11 cellular contexts compared by ENCODE assay signal in the genomic region with DNA sequence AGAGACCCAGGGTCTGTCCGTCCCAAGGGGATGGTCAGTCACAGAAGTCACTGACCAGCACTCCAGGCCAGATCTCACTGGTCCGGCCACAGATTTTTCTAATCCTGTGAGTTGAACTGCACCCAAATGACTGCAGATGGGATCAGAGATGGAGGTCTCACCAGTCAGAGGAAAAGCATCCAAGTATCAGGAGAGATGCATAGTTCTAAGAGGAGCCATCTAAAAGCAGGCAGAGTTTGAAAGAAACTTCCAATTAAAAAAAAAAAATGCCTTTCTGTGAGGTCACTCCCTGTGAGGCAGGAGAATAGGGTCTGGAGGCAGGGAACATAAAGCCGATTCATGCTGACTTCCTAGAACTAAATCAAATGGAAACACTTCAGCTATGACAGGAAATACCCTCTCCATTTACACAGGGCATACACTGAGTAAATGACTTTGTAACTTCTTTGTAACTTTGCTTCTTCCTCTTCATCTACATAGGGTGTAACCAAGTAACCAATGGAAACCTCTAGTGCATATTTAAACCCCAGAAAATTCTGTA.
DNase-seq lines count a peak whose midpoint lies in the region; ATAC-seq and TF ChIP-seq lines count a peak whose summit lies in the region.
"Had no signal": no experiment of that assay in that cellular context is flagged by ENCODE, and none has a peak within 500 bp of the region (broad histone marks: within the 10 kb centered on the region; RNA-seq: fewer than 3 reads in every experiment).

No MANE protein-coding gene starts in this region.

- peaks cover 10% of the 10 kb centered on the region for H3K4me1 ChIP-seq in endodermal cell (ENCODE audit: control insufficient read depth, insufficient read depth, low read length)
- peaks cover 19% of the 10 kb centered on the region for H3K4me1 ChIP-seq in neuron (ENCODE audit: insufficient read depth, low read length)

- H3K9me3 ChIP-seq in endodermal cell (ENCODE audit: control insufficient read depth, low read length) (peaks cover 8% of the 10 kb centered on the region), neuron (ENCODE audit: low read length) (no peaks in the 10 kb centered on the region)
- H3K9me3 ChIP-seq: lower lobe of right lung had no signal

- WGBS in endodermal cell (ENCODE audit: insufficient coverage in 1 of 2, insufficient read length in 1 of 2), 2 experiments, result 87 to 88% methylated on average over 3 of the region's 3 CpGs

- H3K36me3 ChIP-seq in endodermal cell (ENCODE audit: control insufficient read depth, insufficient read depth, low read length) (no peaks in the 10 kb centered on the region), neuron (ENCODE audit: insufficient read depth, low read length) (no peaks in the 10 kb centered on the region)
- H3K36me3 ChIP-seq: lower lobe of right lung had no signal

- peak overlapping the region; percentile 17 for H2AFZ ChIP-seq in neuron (ENCODE audit: low read depth, low read length)

- H3K9me3 Mint-ChIP-seq in endodermal cell, result peaks cover 1% of the 10 kb centered on the region
- no peaks in the 10 kb centered on the region for H3K9me3 Mint-ChIP-seq in activated T-helper 1 cell treated with anti-CD3 and anti-CD28 coated beads, Interleukin-12 subunit alpha, Interleukin-12 subunit beta, Interleukin-2, Interleukin-4 antibody, amounts not matched to agents 30 ng/mL and 10 ng/mL and 1 ng/mL, durations not matched to agents 14 hours and 24 hours and 36 hours
- H3K9me3 Mint-ChIP-seq: activated CD8-positive, alpha-beta T cell treated with anti-CD3 and anti-CD28 coated beads for 36 hours; dendritic cell treated with granulocyte-macrophage colony-stimulating factor and Interleukin-4, amounts not matched to agents 40 ng/mL and 50 ng/mL, for 4 days had no signal

- H3K4me3 ChIP-seq in endodermal cell (ENCODE audit: low read length), result peak overlapping the region; percentile 74
- H3K4me3 ChIP-seq in neuron (ENCODE audit: low read length), result no peak overlapping the region
- H3K4me3 ChIP-seq: lower lobe of right lung had no signal

- ATAC-seq in HG02623 (IDR thresholded peaks at IDR 0.05; ENCODE audit: unreplicated experiment), result no peak
- ATAC-seq: activated CD8-positive, alpha-beta T cell treated with anti-CD3 and anti-CD28 coated beads for 36 hours; lower lobe of right lung had no signal

- H3K36me3 Mint-ChIP-seq in endodermal cell (ENCODE audit: low read depth), result peaks cover 23% of the 10 kb centered on the region
- no peaks in the 10 kb centered on the region for H3K36me3 Mint-ChIP-seq in activated T-helper 1 cell treated with anti-CD3 and anti-CD28 coated beads, Interleukin-12 subunit alpha, Interleukin-12 subunit beta, Interleukin-2, Interleukin-4 antibody, amounts not matched to agents 30 ng/mL and 10 ng/mL and 1 ng/mL, durations not matched to agents 14 hours and 24 hours and 36 hours (ENCODE audit: low read depth)

- intact Hi-C loops in activated T-helper 1 cell treated with anti-CD3 and anti-CD28 coated beads, Interleukin-12 subunit alpha, Interleukin-12 subunit beta, Interleukin-2, Interleukin-4 antibody, amounts not matched to agents 30 ng/mL and 10 ng/mL and 1 ng/mL, durations not matched to agents 14 hours and 24 hours and 36 hours (cut with micrococcal nuclease), result no loop called here

- TF ChIP-seq CTCF in endodermal cell (conservative IDR thresholded peaks at IDR 0.05), result no peak

- H3K27ac ChIP-seq in endodermal cell (ENCODE audit: low read depth, low read length), result no peak overlapping the region
- H3K27ac ChIP-seq: lower lobe of right lung had no signal

- peaks cover 35% of the 10 kb centered on the region for H3K4me1 Mint-ChIP-seq in endodermal cell
- H3K4me1 Mint-ChIP-seq in activated T-helper 1 cell treated with anti-CD3 and anti-CD28 coated beads, Interleukin-12 subunit alpha, Interleukin-12 subunit beta, Interleukin-2, Interleukin-4 antibody, amounts not matched to agents 30 ng/mL and 10 ng/mL and 1 ng/mL, durations not matched to agents 14 hours and 24 hours and 36 hours (ENCODE audit: low read depth), result no peaks in the 10 kb centered on the region

- no peak overlapping the region for H3K9ac ChIP-seq in endodermal cell (ENCODE audit: extremely low read depth, low read length, poor library complexity, severe bottlenecking)

- H3K27me3 ChIP-seq in endodermal cell (ENCODE audit: control insufficient read depth, insufficient read depth, low read length, poor library complexity, severe bottlenecking) (no peaks in the 10 kb centered on the region), neuron (ENCODE audit: insufficient read depth, low read length) (no peaks in the 10 kb centered on the region)

- H3K4me3 Mint-ChIP-seq in endodermal cell, result peak overlapping the region; percentile 78
- H3K4me3 Mint-ChIP-seq in activated T-helper 1 cell treated with anti-CD3 and anti-CD28 coated beads, Interleukin-12 subunit alpha, Interleukin-12 subunit beta, Interleukin-2, Interleukin-4 antibody, amounts not matched to agents 30 ng/mL and 10 ng/mL and 1 ng/mL, durations not matched to agents 14 hours and 24 hours and 36 hours, result no peak overlapping the region
- H3K4me3 Mint-ChIP-seq: activated CD8-positive, alpha-beta T cell treated with anti-CD3 and anti-CD28 coated beads for 36 hours; dendritic cell treated with granulocyte-macrophage colony-stimulating factor and Interleukin-4, amounts not matched to agents 40 ng/mL and 50 ng/mL, for 4 days had no signal

- H3K27me3 Mint-ChIP-seq in endodermal cell (ENCODE audit: insufficient read depth), result no peaks in the 10 kb centered on the region
- no peaks in the 10 kb centered on the region for H3K27me3 Mint-ChIP-seq in activated T-helper 1 cell treated with anti-CD3 and anti-CD28 coated beads, Interleukin-12 subunit alpha, Interleukin-12 subunit beta, Interleukin-2, Interleukin-4 antibody, amounts not matched to agents 30 ng/mL and 10 ng/mL and 1 ng/mL, durations not matched to agents 14 hours and 24 hours and 36 hours (ENCODE audit: insufficient read depth)
- H3K27me3 Mint-ChIP-seq: dendritic cell treated with granulocyte-macrophage colony-stimulating factor and Interleukin-4, amounts not matched to agents 40 ng/mL and 50 ng/mL, for 4 days had no signal

- peak; percentile 35 for DNase-seq in DMS53 treated with DMSO at 0.1 percent for 48 hours (lab: John Stamatoyannopoulos, UW; ENCODE audit: unreplicated experiment)
- peak; percentile 52 for DNase-seq in NCI-H446 treated with DMSO at 0.1 percent for 48 hours (lab: John Stamatoyannopoulos, UW)
- DNase-seq in endodermal cell, result no peak
- no peak for DNase-seq in HT-29 (ENCODE audit: low spot score)
- DNase-seq in activated CD8-positive, alpha-beta memory T cell treated with anti-CD3 and anti-CD28 coated beads, Interleukin-2, amount 50 U/mL, for 48 hours, result no peak
- no peak for DNase-seq in activated T-helper 1 cell treated with anti-CD3 and anti-CD28 coated beads, Interleukin-12 subunit alpha, Interleukin-12 subunit beta, Interleukin-2, Interleukin-4 antibody, amounts not matched to agents 30 ng/mL and 10 ng/mL and 1 ng/mL, durations not matched to agents 14 hours and 24 hours and 36 hours (ENCODE audit: low spot score)
- DNase-seq: activated CD8-positive, alpha-beta T cell treated with anti-CD3 and anti-CD28 coated beads for 36 hours; lower lobe of right lung had no signal

- peak overlapping the region; percentile 52 for H3K27ac Mint-ChIP-seq in endodermal cell
- H3K27ac Mint-ChIP-seq in activated T-helper 1 cell treated with anti-CD3 and anti-CD28 coated beads, Interleukin-12 subunit alpha, Interleukin-12 subunit beta, Interleukin-2, Interleukin-4 antibody, amounts not matched to agents 30 ng/mL and 10 ng/mL and 1 ng/mL, durations not matched to agents 14 hours and 24 hours and 36 hours, result no peak overlapping the region
- H3K27ac Mint-ChIP-seq: activated CD8-positive, alpha-beta T cell treated with anti-CD3 and anti-CD28 coated beads for 36 hours; dendritic cell treated with granulocyte-macrophage colony-stimulating factor and Interleukin-4, amounts not matched to agents 40 ng/mL and 50 ng/mL, for 4 days had no signal

Comparison
In these comparisons a context has a peak if more than half of its experiments do, and no peak if none do; other contexts are left out.
1. DNase-seq: peak in DMS53 treated with DMSO at 0.1 percent for 48 hours (single experiment) and NCI-H446 treated with DMSO at 0.1 percent for 48 hours (single experiment); none in endodermal cell (single experiment), HT-29 (single experiment), activated CD8-positive, alpha-beta memory T cell treated with anti-CD3 and anti-CD28 coated beads, Interleukin-2, amount 50 U/mL, for 48 hours (single experiment) and activated T-helper 1 cell treated with anti-CD3 and anti-CD28 coated beads, Interleukin-12 subunit alpha, Interleukin-12 subunit beta, Interleukin-2, Interleukin-4 antibody, amounts not matched to agents 30 ng/mL and 10 ng/mL and 1 ng/mL, durations not matched to agents 14 hours and 24 hours and 36 hours (single experiment).